Comparison of ENCODE assay signal across 8 cellular contexts in the genomic region with DNA sequence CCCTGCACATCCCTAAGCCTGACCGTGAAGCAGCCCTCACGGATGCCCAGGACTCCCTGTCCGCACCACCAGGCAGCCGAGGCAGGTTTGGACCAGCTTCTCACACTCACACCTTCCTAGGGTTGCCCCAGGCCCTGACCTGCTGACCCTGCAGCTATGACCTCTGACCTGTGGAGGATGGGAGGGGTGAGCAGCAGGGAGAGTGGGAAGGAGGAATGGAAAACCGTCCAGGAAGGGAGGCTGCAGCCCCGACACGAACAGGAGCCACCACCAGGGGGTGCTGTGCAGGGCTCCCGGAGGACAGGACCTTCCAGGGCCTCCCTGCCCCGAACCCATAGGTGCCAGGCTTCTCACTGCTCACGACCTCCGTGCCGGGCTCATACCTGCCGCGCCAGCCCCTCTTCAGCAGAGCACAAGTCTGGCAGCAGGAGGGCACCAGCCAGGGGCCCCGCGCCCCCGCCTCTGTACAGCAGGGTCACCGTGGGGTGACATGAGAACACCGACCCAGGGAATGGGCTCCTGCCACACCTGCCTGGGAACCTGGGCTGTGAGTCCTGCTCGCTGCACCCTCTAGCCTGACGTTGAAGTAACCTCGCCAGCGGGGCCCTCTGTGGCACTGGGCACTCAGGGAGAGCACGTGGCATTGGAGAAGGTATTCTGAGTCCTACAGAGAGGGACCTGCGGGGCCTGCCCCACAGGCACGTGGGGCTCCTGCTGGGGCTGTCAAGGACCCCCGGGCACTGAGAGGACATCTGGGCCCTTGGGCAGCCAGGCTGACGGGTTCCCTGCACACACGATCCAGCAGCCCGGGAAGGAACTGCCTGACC. TPM values are rescaled to one million over a fixed set of nuclear protein-coding genes. Genes with fewer than 3 reads are reported as not detected.
DNase-seq lines count a peak whose midpoint lies in the region; ATAC-seq and TF ChIP-seq lines count a peak whose summit lies in the region.

No MANE protein-coding gene starts in this region.

- no peaks in the 10 kb centered on the region for H3K36me3 Mint-ChIP-seq in GM23338 (ENCODE audit: low read depth)

- ATAC-seq in GM23338 (peak; percentile 78), RWPE2 (ENCODE audit: low read depth) (peak; percentile 55), thoracic aorta (ENCODE audit: insufficient number of reproducible peaks, low FRiP score, low read depth) (no peak), GM18861 (IDR thresholded peaks at IDR 0.05; ENCODE audit: unreplicated experiment) (no peak)

- H3K4me2 ChIP-seq in GM23338, result no peak overlapping the region
- no peak overlapping the region for H3K4me2 ChIP-seq in osteoblast (ENCODE audit: insufficient read depth, low read length)

- no peaks in the 10 kb centered on the region for H3K9me3 Mint-ChIP-seq in GM23338

- no peaks in the 10 kb centered on the region for H3K27me3 ChIP-seq in GM23338 (ENCODE audit: insufficient read depth)
- no peaks in the 10 kb centered on the region for H3K27me3 ChIP-seq in RWPE2 (ENCODE audit: insufficient read depth, poor library complexity, severe bottlenecking)
- H3K27me3 ChIP-seq in osteoblast (ENCODE audit: insufficient read depth, low read length), result no peaks in the 10 kb centered on the region
- H3K27me3 ChIP-seq in thoracic aorta (replicated peaks; ENCODE audit: insufficient read depth), result no peaks in the 10 kb centered on the region

- H3K4me3 Mint-ChIP-seq in GM23338, result no peak overlapping the region

- H3K36me3 ChIP-seq in GM23338 (ENCODE audit: insufficient read depth) (no peaks in the 10 kb centered on the region; the same call in 1 of the 2 replicates), RWPE2 (ENCODE audit: low read depth) (peaks cover 14% of the 10 kb centered on the region), osteoblast (ENCODE audit: insufficient read depth, low read length) (peaks cover 21% of the 10 kb centered on the region), thoracic aorta (peaks cover 8% of the 10 kb centered on the region)

- H3K9me3 ChIP-seq in RWPE2 (ENCODE audit: severe bottlenecking) (no peaks in the 10 kb centered on the region), osteoblast (ENCODE audit: low read depth, low read length) (no peaks in the 10 kb centered on the region), thoracic aorta (no peaks in the 10 kb centered on the region)

- H3K79me2 ChIP-seq in GM23338 (replicated peaks; ENCODE audit: insufficient read depth), result no peaks in the 10 kb centered on the region
- H3K79me2 ChIP-seq in osteoblast (ENCODE audit: insufficient read depth, low read length), result peaks cover 81% of the 10 kb centered on the region

- peaks cover 7% of the 10 kb centered on the region; the same call in 2 of the 3 replicates for H3K4me1 Mint-ChIP-seq in GM23338

- H3K27me3 Mint-ChIP-seq in GM23338 (ENCODE audit: insufficient read depth, low read depth, poor library complexity), result peaks cover 9% of the 10 kb centered on the region

- H3K27ac ChIP-seq in GM23338 (ENCODE audit: low read depth) (no peak overlapping the region), RWPE2 (ENCODE audit: poor library complexity, severe bottlenecking) (no peak overlapping the region), osteoblast (ENCODE audit: low read depth, low read length) (no peak overlapping the region), thoracic aorta (no peak overlapping the region)

- no peaks in the 10 kb centered on the region for H3K9me2 ChIP-seq in GM23338 (ENCODE audit: insufficient read depth)

- H4K20me1 ChIP-seq in GM23338 (replicated peaks; ENCODE audit: insufficient read depth), result no peaks in the 10 kb centered on the region
- peaks cover 53% of the 10 kb centered on the region for H4K20me1 ChIP-seq in osteoblast (ENCODE audit: insufficient read depth, low read length)

- H2AFZ ChIP-seq in GM23338 (no peak overlapping the region), osteoblast (ENCODE audit: low read length) (no peak overlapping the region)

- H3K4me3 ChIP-seq in AG10803 (ENCODE audit: low read length) (no peak overlapping the region), GM23338 (no peak overlapping the region), RWPE2 (ENCODE audit: severe bottlenecking) (no peak overlapping the region), osteoblast (ENCODE audit: insufficient read depth, low read length) (no peak overlapping the region), thoracic aorta (no peak overlapping the region)

- peak; percentile 58 for DNase-seq in AG10803 (ENCODE audit: low read depth)
- DNase-seq in GM23338 (ENCODE audit: low spot score), result peak; percentile 88
- DNase-seq in RWPE2 (ENCODE audit: low spot score), result no peak
- peak; percentile 92 for DNase-seq in activated effector memory CD4-positive, alpha-beta T cell treated with anti-CD3 and anti-CD28 coated beads, Interleukin-2, amount 50 U/mL, for 16 hours
- DNase-seq in foreskin melanocyte, result peak; percentile 31
- peak; percentile 99 for DNase-seq in osteoblast (ENCODE audit: insufficient read length, low spot score, missing footprints)
- peak; percentile 26 for DNase-seq in thoracic aorta (ENCODE audit: low spot score)

- no peak overlapping the region for H3K27ac Mint-ChIP-seq in GM23338

- peak; percentile 79 for TF ChIP-seq CTCF in AG10803 (conservative IDR thresholded peaks at IDR 0.05; ENCODE audit: low read length)
- TF ChIP-seq CTCF in GM23338 (conservative IDR thresholded peaks at IDR 0.05; ENCODE audit: low read depth in 2 of 2), result peak; percentile 78 to 89
- TF ChIP-seq CTCF in RWPE2 (IDR thresholded peaks at IDR 0.05; ENCODE audit: poor library complexity, severe bottlenecking), result peak; percentile 74
- peak; percentile 80 for TF ChIP-seq CTCF in osteoblast (IDR thresholded peaks at IDR 0.05; ENCODE audit: extremely low read depth, low read depth, low read length)
- TF ChIP-seq CTCF in thoracic aorta (IDR thresholded peaks at IDR 0.05), result peak; percentile 87

- no peaks in the 10 kb centered on the region for H3F3A ChIP-seq in GM23338 (replicated peaks; ENCODE audit: low read depth)

- H3K4me1 ChIP-seq in GM23338 (ENCODE audit: insufficient read depth) (no peaks in the 10 kb centered on the region; the same call in 1 of the 2 replicates), RWPE2 (ENCODE audit: insufficient read depth, poor library complexity, severe bottlenecking) (no peaks in the 10 kb centered on the region), osteoblast (ENCODE audit: insufficient read depth, low read length) (no peaks in the 10 kb centered on the region), thoracic aorta (ENCODE audit: control insufficient read depth in 1 of 2, low read depth in 2 of 2) (peaks cover 0 to 16% of the 10 kb centered on the region in 2 donors)

TF ChIP-seq in GM23338, 12 proteins besides CTCF, POLR2A, EP300 and RAD21 (continues in another document):
- TF ChIP-seq EZH2phosphoT487 (IDR thresholded peaks at IDR 0.05; ENCODE audit: unreplicated experiment) (no peak), ZNF331 (CRISPR knock-in tag; IDR thresholded peaks at IDR 0.05; ENCODE audit: low read depth) (no peak), CREB1 (CRISPR knock-in tag; IDR thresholded peaks at IDR 0.05; ENCODE audit: low read depth) (no peak), ZNF114 (CRISPR knock-in tag; IDR thresholded peaks at IDR 0.05) (no peak), EZH2 (IDR thresholded peaks at IDR 0.05; ENCODE audit: low read depth, unreplicated experiment) (no peak), NANOG (IDR thresholded peaks at IDR 0.05; ENCODE audit: borderline replicate concordance) (no peak), STAT1 (IDR thresholded peaks at IDR 0.05; ENCODE audit: unreplicated experiment) (no peak), POLR2AphosphoS5 (IDR thresholded peaks at IDR 0.05; ENCODE audit: low read depth) (no peak), ETS1 (IDR thresholded peaks at IDR 0.05) (no peak)

RNA-seq across cellular contexts. Expression of gene CTU2, which starts 37.6 kb away (rescaled TPM):
- 15.4 and 22.3 TPM in 2 replicates for total RNA-seq in GM23338 (2014; rRNA removed; shearing (Covaris generic))
- polyA plus RNA-seq in GM23338 (2016; fragmentation: Nextera tagmentation; extraction: Ambion mirVana), result 25.7 and 33.6 TPM in 2 replicates
- total RNA-seq in osteoblast, result 14.8 and 15.6 TPM in 2 replicates
- 10 to 100 TPM; 11.1 to 21.0 TPM for total RNA-seq in thoracic aorta

RNA-seq across cellular contexts. Expression of gene RNF166, which starts 37.7 kb away (rescaled TPM):
- total RNA-seq in GM23338 (2014; rRNA removed; shearing (Covaris generic)), result 39.6 and 43.4 TPM in 2 replicates
- 24.9 and 27.8 TPM in 2 replicates for polyA plus RNA-seq in GM23338 (2016; fragmentation: Nextera tagmentation; extraction: Ambion mirVana)
- total RNA-seq in osteoblast (14.5 and 18.0 TPM in 2 replicates), thoracic aorta (10 to 100 TPM; 20.7 to 36.6 TPM)

RNA-seq across cellular contexts. Expression of gene PIEZO1, which starts 41.1 kb away (rescaled TPM):
- 56.2 and 70.1 TPM in 2 replicates for total RNA-seq in GM23338 (2014; rRNA removed; shearing (Covaris generic))
- polyA plus RNA-seq in GM23338 (2016; fragmentation: Nextera tagmentation; extraction: Ambion mirVana), result 29.6 and 30.4 TPM in 2 replicates
- total RNA-seq in osteoblast, result 187 and 207 TPM in 2 replicates
- 100 to 1,000 TPM; 108 to 179 TPM for total RNA-seq in thoracic aorta

RNA-seq across cellular contexts. Expression of gene SNAI3, which starts 57.6 kb away (rescaled TPM):
- total RNA-seq in GM23338 (2014; rRNA removed; shearing (Covaris generic)), result 19.2 and 19.4 TPM in 2 replicates
- 10.0 and 10.3 TPM in 2 replicates for polyA plus RNA-seq in GM23338 (2016; fragmentation: Nextera tagmentation; extraction: Ambion mirVana)
- total RNA-seq in osteoblast, result not detected in 2 replicates
- under 1 TPM in 1 of 2 donors, not detected in 1; 0.27 TPM for total RNA-seq in thoracic aorta

RNA-seq across cellular contexts. Expression of gene CDT1, which starts 59.7 kb away (rescaled TPM):
- total RNA-seq in GM23338 (2014; rRNA removed; shearing (Covaris generic)), result 114 and 187 TPM in 2 replicates
- 32.6 and 36.1 TPM in 2 replicates for polyA plus RNA-seq in GM23338 (2016; fragmentation: Nextera tagmentation; extraction: Ambion mirVana)
- total RNA-seq in osteoblast (2.9 TPM in 2 replicates), thoracic aorta (under 1 TPM in 1 of 2 donors, not detected in 1; 0.71 TPM)

Comparison
In these comparisons a context has a peak if more than half of its experiments do, and no peak if none do; other contexts are left out.
1. ATAC-seq: peak in GM23338 (single experiment) and RWPE2 (single experiment); none in thoracic aorta (single experiment) and GM18861 (single experiment).
2. Peak in every context shown above with its lines, with median percentiles within 50 percentile points of each other: CTCF ChIP-seq.